ENCODE assay signal across 10 cellular contexts in genomic region chr7:100091411-100092181, GRCh38. TPM values are rescaled to one million over a fixed set of nuclear protein-coding genes. Genes with fewer than 3 reads are reported as not detected.
DNase-seq lines count a peak whose midpoint lies in the region; ATAC-seq and TF ChIP-seq lines count a peak whose summit lies in the region.
"Had no signal": no experiment of that assay in that cellular context is flagged by ENCODE, and none has a peak within 500 bp of the region (broad histone marks: within the 10 kb centered on the region; RNA-seq: fewer than 3 reads in every experiment).

No MANE protein-coding gene starts in this region.

- peak; percentile 18 for ATAC-seq in Panc1
- peak; percentile 26 for ATAC-seq in stimulated activated naive CD8-positive, alpha-beta T cell treated with anti-CD3 and anti-CD28 coated beads, Interleukin-15, amount 100 ng/mL, for 72 hours
- ATAC-seq in HG03460 (IDR thresholded peaks at IDR 0.05; ENCODE audit: unreplicated experiment), result no peak
- ATAC-seq: activated CD4-positive, CD25-positive, alpha-beta regulatory T cell treated with anti-CD3 and anti-CD28 coated beads, Interleukin-2, amount 50 U/mL, for 24 hours had no signal

- POLR2A ChIA-PET in Panc1 (lab: Charles Lee), result interaction anchor here (0.6 kb wide), 1 partner anchor 690 kb away, joined by 3 read pairs; no protein-coding TSS in a partner anchor

- peaks cover 27% of the 10 kb centered on the region for H3K4me1 ChIP-seq in Panc1 (ENCODE audit: control insufficient read depth, insufficient read depth, low read length)

- peaks cover 26% of the 10 kb centered on the region for H3K36me3 ChIP-seq in Panc1 (ENCODE audit: control insufficient read depth, insufficient read depth, low read length)

- peak overlapping the region in 1 of 2 donors; percentile 23 for H3K4me3 Mint-ChIP-seq in stimulated activated naive CD8-positive, alpha-beta T cell treated with anti-CD3 and anti-CD28 coated beads, Interleukin-15, amount 100 ng/mL, for 72 hours
- H3K4me3 Mint-ChIP-seq in CD14-positive monocyte, result no peak overlapping the region

- intact Hi-C loops in Panc1 (cut with micrococcal nuclease; ENCODE audit: unreplicated experiment) (no loop called here), CD14-positive monocyte (cut with micrococcal nuclease) (no loop called here)

- TF ChIP-seq CTCF in Panc1 (IDR thresholded peaks at IDR 0.05) (no peak), choroid plexus epithelial cell (conservative IDR thresholded peaks at IDR 0.05; ENCODE audit: low read depth, low read length) (peak; percentile 20), CD14-positive monocyte (IDR thresholded peaks at IDR 0.05) (no peak)

- H3K27ac ChIP-seq in Panc1 (ENCODE audit: low read length), result no peak overlapping the region; the same call in 1 of the 2 replicates

- peak overlapping the region in 1 of 2 donors; percentile 87 for H3K27ac Mint-ChIP-seq in stimulated activated naive CD8-positive, alpha-beta T cell treated with anti-CD3 and anti-CD28 coated beads, Interleukin-15, amount 100 ng/mL, for 72 hours
- H3K27ac Mint-ChIP-seq in CD14-positive monocyte, result peak overlapping the region in 3 of 7 donors; percentile 7 to 58 (median 50)

- no peaks in the 10 kb centered on the region for H3K9me3 ChIP-seq in Panc1 (ENCODE audit: control insufficient read depth, insufficient read depth, low read depth, low read length)

- in situ Hi-C loops in Panc1 (cut with HindIII; ENCODE audit: low pct_unique_long_range_greater_than_20kb, low sequenced_read_pairs), result no loop called here

- H3K36me3 Mint-ChIP-seq in CD14-positive monocyte, result peaks cover 61 to 64% of the 10 kb centered on the region in 2 donors

- peaks cover 76% of the 10 kb centered on the region for H3K4me1 Mint-ChIP-seq in stimulated activated naive CD8-positive, alpha-beta T cell treated with anti-CD3 and anti-CD28 coated beads, Interleukin-15, amount 100 ng/mL, for 72 hours
- peaks cover 13% of the 10 kb centered on the region for H3K4me1 Mint-ChIP-seq in CD14-positive monocyte

- H3K27me3 ChIP-seq in Panc1 (ENCODE audit: control insufficient read depth, insufficient read depth, low read length), result no peaks in the 10 kb centered on the region

- H3K4me3 ChIP-seq in Panc1 (ENCODE audit: low read depth in 2 of 2, low read length in 2 of 2) (no peak overlapping the region), choroid plexus epithelial cell (ENCODE audit: low read depth, low read length) (no peak overlapping the region)

- CTCF ChIA-PET in Panc1 (lab: Charles Lee), result no interaction called here

- BruUV-seq in Panc1 (replicated peaks; lab: Mats Ljungman, UMichigan), result no TSS peak

- H3K27me3 Mint-ChIP-seq in stimulated activated naive CD8-positive, alpha-beta T cell treated with anti-CD3 and anti-CD28 coated beads, Interleukin-15, amount 100 ng/mL, for 72 hours, result no peaks in the 10 kb centered on the region
- peaks cover 0 to 1% (median 0%) of the 10 kb centered on the region in 3 donors for H3K27me3 Mint-ChIP-seq in CD14-positive monocyte (ENCODE audit: low read depth in 3 of 3)

- DNase-seq in stimulated activated CD4-positive, alpha-beta T cell treated with anti-CD3 and anti-CD28 coated beads, Interleukin-15, amount 100 ng/mL, for 24 hours, result peak; percentile 51
- DNase-seq in stimulated activated CD4-positive, alpha-beta T cell treated with anti-CD3 and anti-CD28 coated beads, Interleukin-4, amount 100 ng/mL, for 24 hours, result no peak
- no peak for DNase-seq in Panc1 (ENCODE audit: low read depth, low spot score)
- DNase-seq in choroid plexus epithelial cell (ENCODE audit: low read depth), result no peak
- DNase-seq in stimulated activated naive CD8-positive, alpha-beta T cell treated with anti-CD3 and anti-CD28 coated beads, Interleukin-15, amount 100 ng/mL, for 72 hours, result peak in 1 of 2 donors; percentile 23
- no peak for DNase-seq in hepatic stellate cell (ENCODE audit: low spot score)
- no peak for DNase-seq in CD14-positive monocyte (ENCODE audit: low spot score)
- DNase-seq: NCI-H1436 treated with DMSO at 0.1 percent for 48 hours had no signal

- H3K9me3 Mint-ChIP-seq in stimulated activated naive CD8-positive, alpha-beta T cell treated with anti-CD3 and anti-CD28 coated beads, Interleukin-15, amount 100 ng/mL, for 72 hours, result no peaks in the 10 kb centered on the region
- H3K9me3 Mint-ChIP-seq in CD14-positive monocyte, result no peaks in the 10 kb centered on the region

RNA-seq across cellular contexts. Expression of gene COPS6, which starts 2.8 kb away (rescaled TPM):
- 182 TPM for total RNA-seq in Panc1 (2021; ENCODE audit: unreplicated experiment)
- 323 TPM for polyA plus RNA-seq in Panc1 (2012; ENCODE audit: insufficient read length)
- polyA plus RNA-seq in CD14-positive monocyte, result 100 to 1,000 TPM; 109 to 119 TPM

RNA-seq across cellular contexts. Expression of gene MCM7, which starts 9.6 kb away (rescaled TPM):
- total RNA-seq in Panc1 (2021; ENCODE audit: unreplicated experiment), result 258 TPM
- polyA plus RNA-seq in Panc1 (2012; ENCODE audit: insufficient read length), result 204 TPM
- polyA plus RNA-seq in CD14-positive monocyte, result 1 to 10 TPM; 6.9 to 8.8 TPM

RNA-seq across cellular contexts. Expression of gene AP4M1, which starts 9.8 kb away (rescaled TPM):
- total RNA-seq in Panc1 (2021; ENCODE audit: unreplicated experiment), result 42.6 TPM
- 48.0 TPM for polyA plus RNA-seq in Panc1 (2012; ENCODE audit: insufficient read length)
- polyA plus RNA-seq in CD14-positive monocyte, result 10 to 100 TPM; 10.5 to 13.1 TPM

RNA-seq across cellular contexts. Expression of gene ZNF3, which starts 10.1 kb away (rescaled TPM):
- 32.9 TPM for total RNA-seq in Panc1 (2021; ENCODE audit: unreplicated experiment)
- polyA plus RNA-seq in Panc1 (2012; ENCODE audit: insufficient read length), result 22.0 TPM
- 1 to 10 TPM; 7.1 to 8.9 TPM for polyA plus RNA-seq in CD14-positive monocyte

RNA-seq across cellular contexts. Expression of gene TAF6, which starts 27.6 kb away (rescaled TPM):
- total RNA-seq in Panc1 (2021; ENCODE audit: unreplicated experiment), result 92.3 TPM
- 100 TPM for polyA plus RNA-seq in Panc1 (2012; ENCODE audit: insufficient read length)
- 10 to 100 TPM in 1 of 2 donors, 1 to 10 TPM in 1; 9.6 to 11.0 TPM for polyA plus RNA-seq in CD14-positive monocyte
